26 cellular contexts compared by ENCODE assay signal in the genomic region with DNA sequence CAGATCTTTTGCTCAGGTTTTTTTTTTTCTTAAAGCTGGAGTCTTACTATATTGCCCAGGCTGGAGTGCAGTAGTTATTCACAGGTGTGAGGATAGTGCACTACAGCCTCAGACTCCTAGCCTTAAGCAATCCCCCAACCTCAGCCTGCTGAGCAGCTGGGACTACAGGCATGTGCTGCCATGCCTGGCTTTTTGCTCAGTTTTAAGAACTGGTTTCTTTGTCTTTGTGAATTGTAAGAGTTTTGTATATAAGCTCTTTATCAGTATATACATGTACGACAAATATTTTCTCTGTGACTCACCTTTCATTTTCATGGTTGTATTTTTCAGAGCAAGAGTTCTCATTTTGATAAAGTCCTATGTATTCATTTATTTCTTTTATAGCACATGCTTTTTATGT.
"Had no signal": no experiment of that assay in that cellular context is flagged by ENCODE, and none has a peak within 500 bp of the region (broad histone marks: within the 10 kb centered on the region; RNA-seq: fewer than 3 reads in every experiment).

No MANE protein-coding gene starts in this region.

- FAIRE-seq: endometrium, small intestine had no signal

- H3K27ac ChIP-seq: breast epithelium, heart right ventricle, left lung, lower lobe of right lung, prostate gland, sigmoid colon, thyroid gland, upper lobe of left lung had no signal

- DNase-seq: activated CD4-positive, alpha-beta T cell treated with anti-CD3 and anti-CD28 coated beads for 1 hour; activated CD4-positive, alpha-beta T cell treated with anti-CD3 and anti-CD28 coated beads, Interleukin-2, amount 10 ng/mL, durations not matched to agents 7 days and 5 days; activated CD8-positive, alpha-beta T cell treated with anti-CD3 and anti-CD28 coated beads for 36 hours; activated gamma-delta T cell treated with Interleukin-2 at 50 U/mL for 16 hours; activated naive CD8-positive, alpha-beta T cell treated with anti-CD3 and anti-CD28 coated beads, Interleukin-2, amount 50 U/mL, for 24 hours; activated T-cell treated with anti-CD3 and anti-CD28 coated beads, Interleukin-2, amount 50 U/mL, for 4 hours; amygdala; dermis blood vessel endothelial cell; effector CD8-positive, alpha-beta T cell; erythroblast; foreskin fibroblast; heart right ventricle; left lung; lower lobe of right lung; retina; sigmoid colon; small intestine; stimulated activated CD4-positive, alpha-beta T cell treated with anti-CD3 and anti-CD28 coated beads, Interleukin-4, amount 100 ng/mL, for 4 hours; stimulated activated CD8-positive, alpha-beta memory T cell treated with anti-CD3 and anti-CD28 coated beads, Interleukin-4, amount 100 ng/mL, for 48 hours; stimulated activated naive CD8-positive, alpha-beta T cell treated with anti-CD3 and anti-CD28 coated beads, Interleukin-15, amount 100 ng/mL, for 72 hours; T-helper 2 cell; thyroid gland; upper lobe of left lung had no signal

- H3K9me3 ChIP-seq: breast epithelium, left lung, lower lobe of right lung, prostate gland, sigmoid colon, thyroid gland, upper lobe of left lung had no signal

- H3K4me3 ChIP-seq: breast epithelium, heart right ventricle, left lung, lower lobe of right lung, prostate gland, sigmoid colon, thyroid gland, upper lobe of left lung had no signal

- H3K27me3 ChIP-seq: breast epithelium, heart right ventricle, left lung, sigmoid colon, thyroid gland, upper lobe of left lung had no signal

- H3K4me1 ChIP-seq: breast epithelium, heart right ventricle, left lung, lower lobe of right lung, prostate gland, sigmoid colon, thyroid gland, upper lobe of left lung had no signal

- H3K36me3 ChIP-seq: breast epithelium, heart right ventricle, left lung, lower lobe of right lung, prostate gland, sigmoid colon, thyroid gland, upper lobe of left lung had no signal
